In the genomic region with DNA sequence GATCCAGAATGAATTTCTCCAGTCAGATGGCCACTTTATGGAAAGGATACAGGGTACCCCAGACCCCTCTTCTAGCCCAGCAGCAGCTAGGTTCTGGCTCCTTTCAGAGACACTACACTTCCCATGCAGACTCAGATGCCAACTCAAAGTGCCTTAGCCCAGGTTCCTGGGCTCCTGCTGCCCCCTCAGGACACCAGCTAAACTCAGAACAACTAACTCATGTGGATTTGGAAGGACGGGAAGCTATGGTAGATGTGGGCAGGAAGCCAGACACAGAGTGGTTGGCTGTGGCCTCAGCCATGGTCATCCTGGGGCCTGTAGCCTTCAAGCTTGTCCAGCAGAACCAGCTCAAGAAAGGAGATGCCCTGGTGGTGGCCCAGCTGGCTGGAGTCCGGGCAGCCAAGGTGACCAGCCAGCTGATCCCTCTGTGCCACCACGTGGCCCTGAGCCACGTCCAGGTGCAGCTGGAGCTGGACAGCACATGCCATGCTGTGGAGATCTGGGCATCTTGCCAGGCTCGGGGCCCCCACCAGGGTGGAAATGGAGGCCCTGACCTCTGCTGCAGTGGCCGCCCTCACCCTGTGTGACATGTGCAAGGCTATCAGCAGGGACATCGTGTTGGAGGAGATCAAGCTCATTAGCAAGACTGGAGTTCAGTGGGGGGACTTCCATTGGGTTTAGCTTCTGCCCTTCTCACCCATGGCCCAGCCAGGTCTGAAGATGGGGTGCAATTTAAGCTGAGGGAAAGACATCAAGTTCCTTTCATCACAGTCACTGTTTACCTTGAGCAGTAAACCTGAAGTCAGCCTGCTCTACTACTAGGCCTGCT, we compare ENCODE assay signal across 1 cellular context.
TF ChIP-seq lines count a peak whose summit lies in the region.

No MANE protein-coding gene starts in this region.

TF ChIP-seq in HepG2, 621 proteins besides CTCF, POLR2A, EP300 and RAD21 (continued from another document):
- no peak for TF ChIP-seq ZNF546 (CRISPR knock-in tag; conservative IDR thresholded peaks at IDR 0.05)
